ENCODE assay signal across 7 cellular contexts in genomic region chr21:43726686-43727570, GRCh38. TPM values are rescaled to one million over a fixed set of nuclear protein-coding genes. Genes with fewer than 3 reads are reported as not detected.
A peak's percentile ranks its signal among the peaks of the same experiment; 100 is the strongest.
DNase-seq lines count a peak whose midpoint lies in the region; ATAC-seq and TF ChIP-seq lines count a peak whose summit lies in the region.

No MANE protein-coding gene starts in this region.

- in situ Hi-C loops in KBM-7 (cut with MboI; ENCODE audit: low pct_unique_long_range_greater_than_20kb, low sequenced_read_pairs): loop anchor here (25.0 kb wide), 1 partner anchor 735 kb away; the partner anchor contains the start of gene LRRC3

- peak overlapping the region; percentile 81 for H3K27ac Mint-ChIP-seq in activated naive CD8-positive, alpha-beta T cell

- no peak for TF ChIP-seq CTCF in left lung (IDR thresholded peaks at IDR 0.05)

- intact Hi-C loops in left lung (cut with DNase I): no loop called here

- H3K4me3 ChIP-seq in left lung: peak overlapping the region in 1 of 2 donors; percentile 46

- DNase-seq in KBM-7 (peak; percentile 64), left lung (peak in 1 of 2 donors; percentile 84), hippocampal formation (lab: John Stamatoyannopoulos, UW) (no peak), 8988T (no peak)

- H3K27ac ChIP-seq in left lung (peak overlapping the region; percentile 93 to 94), temporal lobe (ENCODE audit: low read depth, low read length) (peak overlapping the region; percentile 97)

- ATAC-seq in left lung: peak; percentile 2
- ATAC-seq in HG03097 (IDR thresholded peaks at IDR 0.05; ENCODE audit: low FRiP score, unreplicated experiment): no peak

- H3K9me3 ChIP-seq in left lung: no peaks in the 10 kb centered on the region

- H3K27me3 ChIP-seq in left lung: no peaks in the 10 kb centered on the region

- H3K27me3 Mint-ChIP-seq in activated naive CD8-positive, alpha-beta T cell: no peaks in the 10 kb centered on the region

- peaks cover 43 to 100% of the 10 kb centered on the region in 2 donors for H3K4me1 ChIP-seq in left lung

- no peaks in the 10 kb centered on the region for H3K36me3 Mint-ChIP-seq in activated naive CD8-positive, alpha-beta T cell

- no peaks in the 10 kb centered on the region for H3K9me3 Mint-ChIP-seq in activated naive CD8-positive, alpha-beta T cell (ENCODE audit: low read depth)

- H3K4me3 Mint-ChIP-seq in activated naive CD8-positive, alpha-beta T cell: peak overlapping the region; percentile 63

- H3K4me1 Mint-ChIP-seq in activated naive CD8-positive, alpha-beta T cell (ENCODE audit: low read depth): peaks cover 54% of the 10 kb centered on the region

- peaks cover 0 to 20% of the 10 kb centered on the region in 2 donors for H3K36me3 ChIP-seq in left lung

RNA-seq across cellular contexts. Expression of gene PDXK, which starts 8.0 kb away (rescaled TPM):
- total RNA-seq in left lung: 100 to 1,000 TPM; 287 to 305 TPM
- 38.6 TPM for total RNA-seq in temporal lobe

RNA-seq across cellular contexts. Expression of gene CSTB, which starts 49.2 kb away (rescaled TPM):
- 100 to 1,000 TPM; 123 to 133 TPM for total RNA-seq in left lung
- total RNA-seq in temporal lobe: 5.7 TPM

Comparison
In these comparisons a context has a peak if more than half of its experiments do, and no peak if none do; other contexts are left out.
1. RNA of gene CSTB, which starts 49.2 kb away (total RNA-seq): 123 to 133 TPM in left lung; 5.7 TPM in temporal lobe (single experiment); every median in the first group is over 10 times any median in the second.